In genomic region chr17:59786536-59787319, GRCh38 we compare ENCODE assay signal across 8 cellular contexts.
DNase-seq lines count a peak whose midpoint lies in the region; ATAC-seq, FAIRE-seq and TF ChIP-seq lines count a peak whose summit lies in the region.

No MANE protein-coding gene starts in this region.

- H3K9ac ChIP-seq in astrocyte (ENCODE audit: low read length) (peak overlapping the region; percentile 81), iPS-18a (ENCODE audit: low read length) (no peak overlapping the region)

- peaks cover 48% of the 10 kb centered on the region for H3K4me1 ChIP-seq in astrocyte (ENCODE audit: insufficient read depth, low read length)
- H3K4me1 ChIP-seq in iPS-18a (ENCODE audit: control insufficient read depth, low read depth, low read length): peaks cover 34% of the 10 kb centered on the region
- peaks cover 24 to 100% (median 68%) of the 10 kb centered on the region in 6 donors for H3K4me1 ChIP-seq in spleen

- DNase-seq in GDM1 (lab: John Stamatoyannopoulos, UW): peak; percentile 89
- DNase-seq in T-cell: peak; percentile 18 to 87 (median 68)
- peak; percentile 100 for DNase-seq in astrocyte (ENCODE audit: low read depth)
- DNase-seq in spleen: no peak
- no peak for DNase-seq in mesenteric fat pad (ENCODE audit: low spot score)

- no peaks in the 10 kb centered on the region for H4K20me1 ChIP-seq in astrocyte (ENCODE audit: insufficient read depth, low read length)

- POLR2A ChIA-PET in T-cell (lab: Charles Lee): interaction anchor here (0.6 to 2.3 kb wide), 9 partner anchors 14 to 105 kb away, joined by 3 to 28 read pairs (median 3); no protein-coding TSS in a partner anchor

- TF ChIP-seq POLR2A in spleen (IDR thresholded peaks at IDR 0.05): peak in 1 of 3 donors; percentile 21

- peaks cover 26 to 29% (median 28%) of the 10 kb centered on the region in 3 donors for H3K4me1 Mint-ChIP-seq in IgD-negative memory B cell
- peaks cover 51 to 62% (median 61%) of the 10 kb centered on the region in 3 donors for H3K4me1 Mint-ChIP-seq in T-cell
- peaks cover 43% of the 10 kb centered on the region for H3K4me1 Mint-ChIP-seq in astrocyte (ENCODE audit: low read depth, unreplicated experiment)

- intact Hi-C loops in spleen (cut with DNase I; ENCODE audit: low total_unique reads): no loop called here

- H3K9me3 ChIP-seq in astrocyte (ENCODE audit: insufficient read depth, low read depth, low read length): no peaks in the 10 kb centered on the region
- H3K9me3 ChIP-seq in iPS-18a (ENCODE audit: control insufficient read depth, low read depth, low read length): no peaks in the 10 kb centered on the region
- no peaks in the 10 kb centered on the region for H3K9me3 ChIP-seq in spleen

- no peaks in the 10 kb centered on the region for H3K27me3 ChIP-seq in astrocyte (ENCODE audit: insufficient read depth, low read length)
- H3K27me3 ChIP-seq in iPS-18a (ENCODE audit: control insufficient read depth, insufficient read depth, low read length): no peaks in the 10 kb centered on the region
- no peaks in the 10 kb centered on the region for H3K27me3 ChIP-seq in spleen (replicated peaks in 1 of 7)

- H3K36me3 Mint-ChIP-seq in IgD-negative memory B cell: peaks cover 1% of the 10 kb centered on the region
- peaks cover 5% of the 10 kb centered on the region for H3K36me3 Mint-ChIP-seq in T-cell
- peaks cover 3% of the 10 kb centered on the region for H3K36me3 Mint-ChIP-seq in astrocyte (ENCODE audit: low read depth, unreplicated experiment)

- H2AFZ ChIP-seq in astrocyte (ENCODE audit: low read depth, low read length): no peak overlapping the region

- H3K27me3 Mint-ChIP-seq in IgD-negative memory B cell (no peaks in the 10 kb centered on the region), T-cell (no peaks in the 10 kb centered on the region), astrocyte (ENCODE audit: low read depth, unreplicated experiment) (no peaks in the 10 kb centered on the region)

- H3K9me3 Mint-ChIP-seq in IgD-negative memory B cell (no peaks in the 10 kb centered on the region), T-cell (no peaks in the 10 kb centered on the region), astrocyte (ENCODE audit: unreplicated experiment) (no peaks in the 10 kb centered on the region)

- peaks cover 36% of the 10 kb centered on the region for H3K79me2 ChIP-seq in astrocyte (ENCODE audit: insufficient read depth, low read length)

- H3K4me3 Mint-ChIP-seq in IgD-negative memory B cell: peak overlapping the region; percentile 74 to 95 (median 84)
- peak overlapping the region; percentile 67 to 77 (median 75) for H3K4me3 Mint-ChIP-seq in T-cell
- peak overlapping the region; percentile 76 for H3K4me3 Mint-ChIP-seq in astrocyte (ENCODE audit: unreplicated experiment)

- H3K27ac ChIP-seq in astrocyte (ENCODE audit: low read depth, low read length) (peak overlapping the region; percentile 98), iPS-18a (ENCODE audit: low read length) (peak overlapping the region; percentile 44), spleen (peak overlapping the region; percentile 84 to 93 (median 91))

- peak overlapping the region; percentile 88 to 96 (median 95) for H3K27ac Mint-ChIP-seq in IgD-negative memory B cell
- H3K27ac Mint-ChIP-seq in T-cell: peak overlapping the region; percentile 100
- H3K27ac Mint-ChIP-seq in astrocyte (ENCODE audit: unreplicated experiment): peak overlapping the region; percentile 100

- ATAC-seq in GM21723 (IDR thresholded peaks at IDR 0.05; ENCODE audit: unreplicated experiment) (peak; percentile 92), T-cell (replicated peaks in 1 of 4) (peak; percentile 90 to 92 (median 90))

- peak; percentile 98 for FAIRE-seq in astrocyte (lab: Jason Lieb, UNC)

- peak overlapping the region; percentile 60 for H3K4me2 ChIP-seq in astrocyte (ENCODE audit: low read length)

- CTCF ChIA-PET in T-cell (lab: Charles Lee): interaction anchor here in 1 of 2 donors (0.6 to 2.7 kb wide), 9 partner anchors 22 to 72 kb away, joined by 3 to 22 read pairs (median 7); no protein-coding TSS in a partner anchor

- 14 to 28% (median 20%) methylated on average over 8 of the region's 8 CpGs for WGBS in spleen, 5 donors

- H3K36me3 ChIP-seq in astrocyte (ENCODE audit: insufficient read depth, low read length) (no peaks in the 10 kb centered on the region), iPS-18a (ENCODE audit: control insufficient read depth, low read depth, low read length) (no peaks in the 10 kb centered on the region), spleen (peaks cover 0 to 15% (median 0%) of the 10 kb centered on the region in 6 donors)

- TF ChIP-seq CTCF in astrocyte (IDR thresholded peaks at IDR 0.05; ENCODE audit: insufficient read depth, low read depth, low read length) (no peak), spleen (IDR thresholded peaks at IDR 0.05 in 8 of 11, conservative IDR thresholded peaks at IDR 0.05 in 3 of 11) (peak in 3 of 11 experiments; percentile 24 to 36 (median 27))

- H3K4me3 ChIP-seq in astrocyte (ENCODE audit: insufficient read depth, low read depth, low read length): peak overlapping the region; percentile 19
- no peak overlapping the region for H3K4me3 ChIP-seq in iPS-18a (ENCODE audit: low read length)
- peak overlapping the region in 7 of 8 donors; percentile 3 to 52 (median 15) for H3K4me3 ChIP-seq in spleen

Comparison
In these comparisons a context has a peak if more than half of its experiments do, and no peak if none do; other contexts are left out.
1. DNase-seq: peak in GDM1 (single experiment), T-cell (34 of 34) and astrocyte (single experiment); none in spleen (single experiment) and mesenteric fat pad (single experiment).
2. H3K27ac ChIP-seq: peak in every context shown above with its lines; median percentile 98 in astrocyte; 91 in spleen; 44 in iPS-18a.
3. Peak in every context shown above with its lines, with median percentiles within 50 percentile points of each other: H3K27ac Mint-ChIP-seq and H3K4me3 Mint-ChIP-seq.